In genomic region chr13:113762538-113762937, GRCh38 we compare ENCODE assay signal across 21 cellular contexts. TPM values are rescaled to one million over a fixed set of nuclear protein-coding genes. Genes with fewer than 3 reads are reported as not detected.
A peak's percentile ranks its signal among the peaks of the same experiment; 100 is the strongest.
DNase-seq lines count a peak whose midpoint lies in the region; ATAC-seq, FAIRE-seq and TF ChIP-seq lines count a peak whose summit lies in the region.
"Had no signal": no experiment of that assay in that cellular context is flagged by ENCODE, and none has a peak within 500 bp of the region (broad histone marks: within the 10 kb centered on the region; RNA-seq: fewer than 3 reads in every experiment).

No MANE protein-coding gene starts in this region.

- no peak for TF ChIP-seq EP300 in suprapubic skin (IDR thresholded peaks at IDR 0.05)

- H3K27ac ChIP-seq in left ventricle myocardium inferior (replicated peaks) (no peak overlapping the region), endothelial cell of umbilical vein (ENCODE audit: insufficient read depth, low read depth, low read length) (no peak overlapping the region), suprapubic skin (no peak overlapping the region)
- H3K27ac ChIP-seq: BLaER1, SJCRH30 had no signal

- POLR2A ChIA-PET in endothelial cell of umbilical vein (lab: Charles Lee) = no interaction called here

- DNase-seq in Right ventricle myocardium inferior (ENCODE audit: missing footprints) = peak; percentile 7
- no peak for DNase-seq in left ventricle myocardium inferior
- no peak for DNase-seq in endothelial cell of umbilical vein (ENCODE audit: low read depth, low spot score)
- DNase-seq in sciatic nerve (ENCODE audit: low spot score) = peak; percentile 8
- no peak for DNase-seq in suprapubic skin (ENCODE audit: low spot score in 2 of 2)
- DNase-seq: CD4-positive, CD25-positive, alpha-beta regulatory T cell; DMS153; DND-41; H7; IMR-90; KG1; MG63; NCI-H2029; NCI-H446; NCI-H524 treated with DMSO at 0.1 percent for 48 hours; NCI-H774; SJCRH30 had no signal

- H3K4me1 ChIP-seq in left ventricle myocardium inferior = peaks cover 22% of the 10 kb centered on the region
- H3K4me1 ChIP-seq in endothelial cell of umbilical vein (ENCODE audit: control insufficient read depth, extremely low read depth, insufficient read depth, low read length) = peaks cover 18% of the 10 kb centered on the region
- peaks cover 26% of the 10 kb centered on the region for H3K4me1 ChIP-seq in suprapubic skin
- H3K4me1 ChIP-seq: SJCRH30 had no signal

- ATAC-seq in Right ventricle myocardium inferior = no peak
- no peak for ATAC-seq in sciatic nerve
- no peak for ATAC-seq in HG03457 (IDR thresholded peaks at IDR 0.05; ENCODE audit: unreplicated experiment)
- ATAC-seq in HG03460 (IDR thresholded peaks at IDR 0.05; ENCODE audit: unreplicated experiment) = no peak

- FAIRE-seq in endothelial cell of umbilical vein (lab: Jason Lieb, UNC) = peak; percentile 12
- FAIRE-seq: A204.1 had no signal

- BruUV-seq in endothelial cell of umbilical vein (replicated peaks; lab: Mats Ljungman, UMichigan) = no TSS peak

- no peak overlapping the region for H3K9ac ChIP-seq in endothelial cell of umbilical vein (replicated peaks; ENCODE audit: extremely low read depth, insufficient read depth, low read length)
- H3K9ac ChIP-seq: BLaER1 had no signal

- H2AFZ ChIP-seq in endothelial cell of umbilical vein (ENCODE audit: low read depth, low read length) = no peak overlapping the region

- intact Hi-C loops in Right ventricle myocardium inferior (cut with DNase I) = loop anchor here (5.0 kb wide), 1 partner anchor 40 kb away; no protein-coding TSS in a partner anchor
- intact Hi-C loops in left ventricle myocardium inferior (cut with micrococcal nuclease) = no loop called here
- intact Hi-C loops in endothelial cell of umbilical vein (cut with micrococcal nuclease) = no loop called here
- intact Hi-C loops in sciatic nerve (cut with DNase I) = no loop called here

- TF ChIP-seq POLR2A in endothelial cell of umbilical vein (IDR thresholded peaks at IDR 0.05; ENCODE audit: low read depth, low read length) = no peak
- no peak for TF ChIP-seq POLR2A in suprapubic skin (IDR thresholded peaks at IDR 0.05)

- CTCF ChIA-PET in endothelial cell of umbilical vein (lab: Charles Lee) = no interaction called here

- H3K27me3 ChIP-seq in left ventricle myocardium inferior (ENCODE audit: low read depth) (no peaks in the 10 kb centered on the region), endothelial cell of umbilical vein (ENCODE audit: control insufficient read depth in 2 of 2, insufficient read depth in 2 of 2, low read length in 2 of 2) (no peaks in the 10 kb centered on the region), suprapubic skin (peaks cover 20% of the 10 kb centered on the region)

- H3K4me2 ChIP-seq in endothelial cell of umbilical vein (ENCODE audit: insufficient read depth, low read length) = no peak overlapping the region
- H3K4me2 ChIP-seq: BLaER1 had no signal

- dilution Hi-C loops in endothelial cell of umbilical vein (cut with MboI; ENCODE audit: extremely low pct_ligation_motif_present, low sequenced_read_pairs) = no loop called here

- H3K9me1 ChIP-seq in endothelial cell of umbilical vein (replicated peaks; ENCODE audit: control insufficient read depth, extremely low read depth, insufficient read depth, low read length) = no peaks in the 10 kb centered on the region

- H3K36me3 ChIP-seq in left ventricle myocardium inferior (no peaks in the 10 kb centered on the region), endothelial cell of umbilical vein (ENCODE audit: control insufficient read depth in 2 of 2, extremely low read depth in 1 of 2, insufficient read depth in 2 of 2, low read length in 2 of 2) (peaks cover 10 to 15% of the 10 kb centered on the region in 2 experiments), suprapubic skin (no peaks in the 10 kb centered on the region)
- H3K36me3 ChIP-seq: BLaER1, MG63, SJCRH30 had no signal

- TF ChIP-seq CTCF in left ventricle myocardium inferior (IDR thresholded peaks at IDR 0.05; ENCODE audit: borderline replicate concordance) (no peak), endothelial cell of umbilical vein (IDR thresholded peaks at IDR 0.05; ENCODE audit: extremely low read depth in 1 of 2, insufficient read depth in 1 of 2, low read depth in 1 of 2, low read length in 2 of 2) (no peak), suprapubic skin (IDR thresholded peaks at IDR 0.05) (no peak)

- H4K20me1 ChIP-seq in endothelial cell of umbilical vein (replicated peaks; ENCODE audit: control insufficient read depth, extremely low read depth, insufficient read depth, low read length) = no peaks in the 10 kb centered on the region

- no peaks in the 10 kb centered on the region for H3K9me3 ChIP-seq in left ventricle myocardium inferior (replicated peaks)
- H3K9me3 ChIP-seq in endothelial cell of umbilical vein (replicated peaks; ENCODE audit: control insufficient read depth, insufficient read depth, low read length) = no peaks in the 10 kb centered on the region
- no peaks in the 10 kb centered on the region for H3K9me3 ChIP-seq in suprapubic skin
- H3K9me3 ChIP-seq: BLaER1, MG63, SJCRH30 had no signal

- peaks cover 29% of the 10 kb centered on the region for H3K79me2 ChIP-seq in endothelial cell of umbilical vein (ENCODE audit: control insufficient read depth, insufficient read depth, low read length)

- H3K4me3 ChIP-seq in left ventricle myocardium inferior (no peak overlapping the region), endothelial cell of umbilical vein (replicated peaks in 1 of 3; ENCODE audit: insufficient read depth in 1 of 3, low read depth in 1 of 3, low read length in 3 of 3) (no peak overlapping the region), suprapubic skin (no peak overlapping the region)
- H3K4me3 ChIP-seq: BLaER1, MG63, SJCRH30 had no signal

- WGBS in suprapubic skin = 84% methylated on average over 11 of the region's 11 CpGs

TF ChIP-seq in endothelial cell of umbilical vein, 7 proteins besides CTCF, POLR2A, EP300 and RAD21:
- TF ChIP-seq MYC (IDR thresholded peaks at IDR 0.05; ENCODE audit: low read depth, low read length) (no peak), JUN (IDR thresholded peaks at IDR 0.05; ENCODE audit: borderline replicate concordance, insufficient read depth, insufficient read length, low read depth) (no peak), POLR2AphosphoS5 (IDR thresholded peaks at IDR 0.05; ENCODE audit: insufficient read depth, low read depth, low read length) (no peak), EZH2 (IDR thresholded peaks at IDR 0.05; ENCODE audit: borderline replicate concordance, low read depth, low read length, severe bottlenecking) (no peak), FOS (IDR thresholded peaks at IDR 0.05; ENCODE audit: borderline replicate concordance, insufficient read depth, low read length) (no peak), GATA2 (IDR thresholded peaks at IDR 0.05; ENCODE audit: insufficient read depth, insufficient read length, low read depth, low read length) (no peak), MAX (IDR thresholded peaks at IDR 0.05; ENCODE audit: insufficient read depth, insufficient read length) (no peak)
TF ChIP-seq in endothelial cell of umbilical vein: peak in this region for 0.

RNA-seq across cellular contexts. Expression of gene TMEM255B, which starts 3.5 kb away (rescaled TPM):
- total RNA-seq in Right ventricle myocardium inferior = 9.8 TPM
- total RNA-seq in left ventricle myocardium inferior = 7.7 TPM
- 85.0 and 105 TPM in 2 replicates for total RNA-seq in endothelial cell of umbilical vein
- 120 and 121 TPM in 2 replicates for polyA plus RNA-seq in endothelial cell of umbilical vein
- 73.9 and 74.0 TPM in 2 replicates for polyA plus RNA-seq in endothelial cell of umbilical vein (2011; cell fraction: cytosol; rRNA removed)
- polyA plus RNA-seq in endothelial cell of umbilical vein (2011; cell fraction: nucleus; rRNA removed) = 106 and 121 TPM in 2 replicates
- 59.6 and 70.0 TPM in 2 replicates for polyA plus RNA-seq in endothelial cell of umbilical vein (2012)
- polyA minus RNA-seq in endothelial cell of umbilical vein = 59.0 and 73.4 TPM in 2 replicates
- polyA minus RNA-seq in endothelial cell of umbilical vein (2011; cell fraction: cytosol; rRNA and poly(A)+ RNA removed) = not detected
- 30.6 and 32.0 TPM in 2 replicates for polyA minus RNA-seq in endothelial cell of umbilical vein (2011; cell fraction: nucleus; rRNA and poly(A)+ RNA removed)
- total RNA-seq in sciatic nerve = 34.8 TPM
- total RNA-seq in suprapubic skin = 1 to 10 TPM in 2 of 4 donors, under 1 TPM in 2; 0.26 to 3.8 (median 1.7) TPM
- total RNA-seq: SJCRH30 had no signal

Comparison
In these comparisons a context has a peak if more than half of its experiments do, and no peak if none do; other contexts are left out.
1. DNase-seq: peak in Right ventricle myocardium inferior (single experiment) and sciatic nerve (single experiment); none in left ventricle myocardium inferior (single experiment), endothelial cell of umbilical vein (single experiment) and suprapubic skin (0 of 2).